In genomic region chr14:71229875-71230274, GRCh38 we compare ENCODE assay signal across 20 cellular contexts.
DNase-seq lines count a peak whose midpoint lies in the region; ATAC-seq and TF ChIP-seq lines count a peak whose summit lies in the region.
"Had no signal": no experiment of that assay in that cellular context is flagged by ENCODE, and none has a peak within 500 bp of the region (broad histone marks: within the 10 kb centered on the region; RNA-seq: fewer than 3 reads in every experiment).

No MANE protein-coding gene starts in this region.

- H3K36me3 Mint-ChIP-seq in stimulated activated naive CD8-positive, alpha-beta T cell treated with anti-CD3 and anti-CD28 coated beads, Interleukin-15, Interleukin-2, amounts not matched to agents 100 ng/mL and 50 ng/mL, for 24 hours (ENCODE audit: low read depth), result no peaks in the 10 kb centered on the region
- H3K36me3 Mint-ChIP-seq in memory B cell, result no peaks in the 10 kb centered on the region
- H3K36me3 Mint-ChIP-seq in stimulated activated effector memory CD8-positive, alpha-beta T cell treated with anti-CD3 and anti-CD28 coated beads, Interleukin-12 subunit alpha, Interleukin-12 subunit beta, amount 100 ng/mL, for 72 hours, result no peaks in the 10 kb centered on the region
- H3K36me3 Mint-ChIP-seq: CD4-positive, CD25-positive, alpha-beta regulatory T cell; CD8-positive, alpha-beta memory T cell had no signal

- no peaks in the 10 kb centered on the region for H3K4me1 ChIP-seq in foreskin keratinocyte
- no peaks in the 10 kb centered on the region for H3K4me1 ChIP-seq in MM.1S (ENCODE audit: low read length)
- H3K4me1 ChIP-seq: BLaER1 had no signal

- peak overlapping the region; percentile 30 for H3K27ac Mint-ChIP-seq in stimulated activated naive CD8-positive, alpha-beta T cell treated with anti-CD3 and anti-CD28 coated beads, Interleukin-15, Interleukin-2, amounts not matched to agents 100 ng/mL and 50 ng/mL, for 24 hours
- H3K27ac Mint-ChIP-seq in memory B cell, result peak overlapping the region; percentile 64
- H3K27ac Mint-ChIP-seq in stimulated activated effector memory CD8-positive, alpha-beta T cell treated with anti-CD3 and anti-CD28 coated beads, Interleukin-12 subunit alpha, Interleukin-12 subunit beta, amount 100 ng/mL, for 72 hours, result no peak overlapping the region
- H3K27ac Mint-ChIP-seq: B cell; CD4-positive, CD25-positive, alpha-beta regulatory T cell; H9 had no signal

- H3K27ac ChIP-seq in foreskin keratinocyte (no peak overlapping the region), MM.1S (ENCODE audit: low read length) (no peak overlapping the region)
- H3K27ac ChIP-seq: 22Rv1, BLaER1, C4-2B, GM23248 had no signal

- no peak overlapping the region for H3K4me3 ChIP-seq in MM.1S (ENCODE audit: low read length)
- H3K4me3 ChIP-seq: BLaER1, GM23248 had no signal

- no peak overlapping the region for H2AFZ ChIP-seq in MM.1S (ENCODE audit: low read length)
- H2AFZ ChIP-seq: GM23248 had no signal

- H3K9me2 ChIP-seq in MM.1S (replicated peaks; ENCODE audit: insufficient read depth, low read length), result no peaks in the 10 kb centered on the region

- no peaks in the 10 kb centered on the region for H3K27me3 ChIP-seq in foreskin keratinocyte
- no peaks in the 10 kb centered on the region for H3K27me3 ChIP-seq in MM.1S (replicated peaks; ENCODE audit: insufficient read depth, low read length)
- H3K27me3 ChIP-seq: BLaER1 had no signal

- no peaks in the 10 kb centered on the region for H3K36me3 ChIP-seq in MM.1S (replicated peaks; ENCODE audit: insufficient read depth, low read length)
- H3K36me3 ChIP-seq: BLaER1 had no signal

- no peaks in the 10 kb centered on the region for H4K20me1 ChIP-seq in MM.1S (ENCODE audit: insufficient read depth, low read length)
- H4K20me1 ChIP-seq: BLaER1 had no signal

- ATAC-seq in stimulated activated naive CD8-positive, alpha-beta T cell treated with anti-CD3 and anti-CD28 coated beads, Interleukin-15, Interleukin-2, amounts not matched to agents 100 U/mL and 50 U/mL, for 24 hours, result no peak
- no peak for ATAC-seq in memory B cell (ENCODE audit: low read depth)
- ATAC-seq in stimulated activated effector memory CD8-positive, alpha-beta T cell treated with anti-CD3 and anti-CD28 coated beads, Interleukin-12 subunit alpha, Interleukin-12 subunit beta, amount 100 ng/mL, for 72 hours, result peak; percentile 50
- no peak for ATAC-seq in foreskin keratinocyte
- ATAC-seq: HCT116 had no signal

- H3K79me2 ChIP-seq in MM.1S (ENCODE audit: low read length), result no peaks in the 10 kb centered on the region

- H3K9ac ChIP-seq in MM.1S (ENCODE audit: low read length), result no peak overlapping the region
- H3K9ac ChIP-seq: BLaER1, GM23248 had no signal

- H3K9me3 ChIP-seq in MM.1S (replicated peaks; ENCODE audit: insufficient read depth, low read length), result no peaks in the 10 kb centered on the region
- H3K9me3 ChIP-seq: BLaER1 had no signal

- no peaks in the 10 kb centered on the region for H3F3A ChIP-seq in MM.1S (ENCODE audit: insufficient read depth, low read length)

- no peak overlapping the region for H3K4me3 Mint-ChIP-seq in stimulated activated naive CD8-positive, alpha-beta T cell treated with anti-CD3 and anti-CD28 coated beads, Interleukin-15, Interleukin-2, amounts not matched to agents 100 ng/mL and 50 ng/mL, for 24 hours
- H3K4me3 Mint-ChIP-seq in memory B cell, result no peak overlapping the region
- H3K4me3 Mint-ChIP-seq in stimulated activated effector memory CD8-positive, alpha-beta T cell treated with anti-CD3 and anti-CD28 coated beads, Interleukin-12 subunit alpha, Interleukin-12 subunit beta, amount 100 ng/mL, for 72 hours, result no peak overlapping the region
- H3K4me3 Mint-ChIP-seq: B cell; CD4-positive, CD25-positive, alpha-beta regulatory T cell; CD8-positive, alpha-beta memory T cell; H9 had no signal

- no peak overlapping the region for H3K4me2 ChIP-seq in MM.1S (ENCODE audit: low read depth, low read length)
- H3K4me2 ChIP-seq: BLaER1 had no signal

- H3K4me1 Mint-ChIP-seq in stimulated activated naive CD8-positive, alpha-beta T cell treated with anti-CD3 and anti-CD28 coated beads, Interleukin-15, Interleukin-2, amounts not matched to agents 100 ng/mL and 50 ng/mL, for 24 hours (ENCODE audit: low read depth), result peaks cover 7% of the 10 kb centered on the region
- no peaks in the 10 kb centered on the region for H3K4me1 Mint-ChIP-seq in memory B cell
- peaks cover 16% of the 10 kb centered on the region for H3K4me1 Mint-ChIP-seq in stimulated activated effector memory CD8-positive, alpha-beta T cell treated with anti-CD3 and anti-CD28 coated beads, Interleukin-12 subunit alpha, Interleukin-12 subunit beta, amount 100 ng/mL, for 72 hours
- H3K4me1 Mint-ChIP-seq: CD4-positive, CD25-positive, alpha-beta regulatory T cell had no signal

- no peak for DNase-seq in stimulated activated naive CD8-positive, alpha-beta T cell treated with anti-CD3 and anti-CD28 coated beads, Interleukin-15, Interleukin-2, amounts not matched to agents 100 U/mL and 50 U/mL, for 24 hours
- DNase-seq in memory B cell (ENCODE audit: low spot score in 2 of 2) (no peak), foreskin keratinocyte (no peak), GOT3 (lab: John Stamatoyannopoulos, UW) (no peak), MM.1S (no peak)
- DNase-seq in stimulated activated effector memory CD8-positive, alpha-beta T cell treated with anti-CD3 and anti-CD28 coated beads, Interleukin-12 subunit alpha, Interleukin-12 subunit beta, amount 100 ng/mL, for 72 hours (ENCODE audit: low spot score in 2 of 2), result no peak
- DNase-seq: CD4-positive, CD25-positive, alpha-beta regulatory T cell; CD8-positive, alpha-beta memory T cell; DMS 273 treated with DMSO at 0.1 percent for 48 hours; DMS53; DMS79 treated with DMSO at 0.1 percent for 48 hours; GF-D8; GM23248; H9 had no signal

- H3K27me3 Mint-ChIP-seq in stimulated activated naive CD8-positive, alpha-beta T cell treated with anti-CD3 and anti-CD28 coated beads, Interleukin-15, Interleukin-2, amounts not matched to agents 100 ng/mL and 50 ng/mL, for 24 hours, result no peaks in the 10 kb centered on the region
- no peaks in the 10 kb centered on the region for H3K27me3 Mint-ChIP-seq in memory B cell
- H3K27me3 Mint-ChIP-seq: CD8-positive, alpha-beta memory T cell had no signal

- TF ChIP-seq CTCF in foreskin keratinocyte (conservative IDR thresholded peaks at IDR 0.05), result no peak
- no peak for TF ChIP-seq CTCF in MM.1S (IDR thresholded peaks at IDR 0.05; ENCODE audit: low read length)

- H3K9me3 Mint-ChIP-seq in stimulated activated naive CD8-positive, alpha-beta T cell treated with anti-CD3 and anti-CD28 coated beads, Interleukin-15, Interleukin-2, amounts not matched to agents 100 ng/mL and 50 ng/mL, for 24 hours, result no peaks in the 10 kb centered on the region
- H3K9me3 Mint-ChIP-seq in memory B cell, result no peaks in the 10 kb centered on the region
- H3K9me3 Mint-ChIP-seq in stimulated activated effector memory CD8-positive, alpha-beta T cell treated with anti-CD3 and anti-CD28 coated beads, Interleukin-12 subunit alpha, Interleukin-12 subunit beta, amount 100 ng/mL, for 72 hours, result no peaks in the 10 kb centered on the region
- H3K9me3 Mint-ChIP-seq: CD4-positive, CD25-positive, alpha-beta regulatory T cell; CD8-positive, alpha-beta memory T cell; H9 had no signal
